8 cellular contexts compared by ENCODE assay signal in the genomic region with DNA sequence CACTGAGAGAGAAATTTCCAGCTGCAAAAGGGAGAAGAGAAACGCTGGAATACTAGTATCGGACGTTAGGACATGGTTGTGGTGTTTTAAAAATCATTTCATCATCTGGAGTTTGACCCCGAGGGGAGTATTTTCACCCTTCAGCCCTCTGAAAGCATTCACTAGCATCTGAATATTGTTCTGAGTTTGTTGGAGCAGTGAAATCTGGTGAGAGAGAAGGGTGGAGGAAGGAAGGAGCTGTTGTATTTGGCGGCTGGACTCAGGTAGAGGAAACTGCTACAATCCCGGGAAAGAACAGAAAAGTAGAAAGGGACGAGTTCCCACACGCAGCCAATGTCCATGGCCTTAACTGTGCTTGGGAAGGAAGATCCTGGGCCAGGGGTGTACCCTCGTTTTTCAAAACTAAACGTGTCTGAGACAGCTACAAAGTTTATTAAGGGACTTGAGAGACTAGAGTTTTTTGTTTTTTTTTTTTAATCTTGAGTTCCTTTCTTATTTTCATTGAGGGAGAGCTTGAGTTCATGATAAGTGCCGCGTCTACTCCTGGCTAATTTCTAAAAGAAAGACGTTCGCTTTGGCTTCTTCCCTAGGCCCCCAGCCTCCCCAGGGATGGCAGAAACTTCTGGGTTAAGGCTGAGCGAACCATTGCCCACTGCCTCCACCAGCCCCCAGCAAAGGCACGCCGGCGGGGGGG. TPM values are rescaled to one million over a fixed set of nuclear protein-coding genes. Genes with fewer than 3 reads are reported as not detected.
DNase-seq lines count a peak whose midpoint lies in the region; ATAC-seq, FAIRE-seq and TF ChIP-seq lines count a peak whose summit lies in the region.

No MANE protein-coding gene starts in this region.

- H3K9me3 Mint-ChIP-seq in T-helper 1 cell treated with Interleukin-12 subunit alpha and Interleukin-12 subunit beta and Interleukin-4 antibody, amounts not matched to agents 30 μg/mL and 1 μg/mL, for 36 hours, result no peaks in the 10 kb centered on the region
- H3K9me3 Mint-ChIP-seq in nephron, result no peaks in the 10 kb centered on the region

- ATAC-seq in GM21390 (IDR thresholded peaks at IDR 0.05; ENCODE audit: unreplicated experiment), result peak; percentile 11
- no peak for ATAC-seq in HG03039 (IDR thresholded peaks at IDR 0.05; ENCODE audit: unreplicated experiment)

- TF ChIP-seq CTCF in AG04449 (IDR thresholded peaks at IDR 0.05; ENCODE audit: insufficient read depth, low read length, missing control alignments), result no peak
- no peak for TF ChIP-seq CTCF in nephron (IDR thresholded peaks at IDR 0.05; ENCODE audit: unreplicated experiment in 3 of 3)

- peak overlapping the region; percentile 99 for H3K27ac Mint-ChIP-seq in T-helper 1 cell treated with Interleukin-12 subunit alpha and Interleukin-12 subunit beta and Interleukin-4 antibody, amounts not matched to agents 30 μg/mL and 1 μg/mL, for 36 hours
- H3K27ac Mint-ChIP-seq in nephron, result peak overlapping the region; percentile 89 to 93 (median 92)

- no peaks in the 10 kb centered on the region for H3K27me3 Mint-ChIP-seq in T-helper 1 cell treated with Interleukin-12 subunit alpha and Interleukin-12 subunit beta and Interleukin-4 antibody, amounts not matched to agents 30 μg/mL and 1 μg/mL, for 36 hours (ENCODE audit: low read depth)
- peaks cover 53% of the 10 kb centered on the region for H3K27me3 Mint-ChIP-seq in nephron (ENCODE audit: low read depth)

- H3K4me1 Mint-ChIP-seq in T-helper 1 cell treated with Interleukin-12 subunit alpha and Interleukin-12 subunit beta and Interleukin-4 antibody, amounts not matched to agents 30 μg/mL and 1 μg/mL, for 36 hours (ENCODE audit: low read depth), result peaks cover 57% of the 10 kb centered on the region
- H3K4me1 Mint-ChIP-seq in nephron, result peaks cover 52% of the 10 kb centered on the region

- peaks cover 47% of the 10 kb centered on the region for H3K36me3 Mint-ChIP-seq in T-helper 1 cell treated with Interleukin-12 subunit alpha and Interleukin-12 subunit beta and Interleukin-4 antibody, amounts not matched to agents 30 μg/mL and 1 μg/mL, for 36 hours (ENCODE audit: low read depth)
- peaks cover 28% of the 10 kb centered on the region for H3K36me3 Mint-ChIP-seq in nephron (ENCODE audit: low read depth)

- DNase-seq in AG04449 (ENCODE audit: low read depth, low spot score) (no peak), erythroblast (lab: John Stamatoyannopoulos, UW) (peak; percentile 64 to 81), GM12892 (ENCODE audit: insufficient read length) (no peak), CD1c-positive myeloid dendritic cell (ENCODE audit: extremely low spot score) (no peak)

- POLR2A ChIA-PET in AG04449 (lab: Yijun Ruan, JAX), result interaction anchor here (0.6 to 1.5 kb wide), 2 partner anchors 9 to 360 kb away, joined by 3 to 5 read pairs; a partner anchor contains a TSS

- no peak for FAIRE-seq in GM12892 (lab: Jason Lieb, UNC)

- H3K4me3 Mint-ChIP-seq in T-helper 1 cell treated with Interleukin-12 subunit alpha and Interleukin-12 subunit beta and Interleukin-4 antibody, amounts not matched to agents 30 μg/mL and 1 μg/mL, for 36 hours, result peak overlapping the region; percentile 91
- H3K4me3 Mint-ChIP-seq in nephron, result peak overlapping the region; percentile 82 to 86 (median 86)

- CTCF ChIA-PET in AG04449 (lab: Yijun Ruan, JAX), result interaction anchor here (1.0 to 6.6 kb wide), 6 partner anchors 11 to 681 kb away, joined by 3 to 50 read pairs (median 4); no protein-coding TSS in a partner anchor

- peak overlapping the region; percentile 89 for H3K4me3 ChIP-seq in AG04449 (ENCODE audit: low read depth, low read length)

- no peak for TF ChIP-seq POLR2A in erythroblast (IDR thresholded peaks at IDR 0.05; ENCODE audit: low read length)
- TF ChIP-seq POLR2A in GM12892 (IDR thresholded peaks at IDR 0.05; ENCODE audit: low read depth, low read length), result no peak

RNA-seq across cellular contexts. Expression of a gene that starts 0.9 kb away (rescaled TPM):
- polyA plus RNA-seq in GM12892 (2012; ENCODE audit: missing spikeins), result 15.1 TPM

RNA-seq across cellular contexts. Expression of a gene that starts 20.3 kb away (rescaled TPM):
- 1.3 TPM for polyA plus RNA-seq in GM12892 (2012; ENCODE audit: missing spikeins)

Comparison
In these comparisons a context has a peak if more than half of its experiments do, and no peak if none do; other contexts are left out.
1. DNase-seq: peak in erythroblast (2 of 2); none in AG04449 (single experiment), GM12892 (single experiment) and CD1c-positive myeloid dendritic cell (single experiment).